ENCODE assay signal across 1 cellular context in the genomic region with DNA sequence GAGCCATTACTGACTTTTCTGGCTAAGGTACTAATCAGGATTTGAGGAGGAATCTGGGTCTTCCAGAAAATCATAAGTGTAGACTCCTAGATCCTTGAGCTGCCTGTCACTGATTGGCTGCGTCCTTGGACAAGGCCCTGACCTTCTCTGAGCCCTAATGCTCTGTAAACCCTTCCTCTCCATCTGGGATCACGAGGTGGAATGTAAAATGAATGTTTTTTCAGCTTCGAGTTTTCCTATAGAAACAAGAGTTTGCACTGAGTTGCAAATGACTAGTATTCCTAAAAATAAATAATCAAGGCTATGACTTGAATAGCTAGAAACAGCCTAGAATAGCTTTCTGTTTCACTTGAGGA.
TF ChIP-seq lines count a peak whose summit lies in the region.

No MANE protein-coding gene starts in this region.

TF ChIP-seq in HepG2, 621 proteins besides CTCF, POLR2A, EP300 and RAD21 (continued from another document):
- TF ChIP-seq, protein P1, sequence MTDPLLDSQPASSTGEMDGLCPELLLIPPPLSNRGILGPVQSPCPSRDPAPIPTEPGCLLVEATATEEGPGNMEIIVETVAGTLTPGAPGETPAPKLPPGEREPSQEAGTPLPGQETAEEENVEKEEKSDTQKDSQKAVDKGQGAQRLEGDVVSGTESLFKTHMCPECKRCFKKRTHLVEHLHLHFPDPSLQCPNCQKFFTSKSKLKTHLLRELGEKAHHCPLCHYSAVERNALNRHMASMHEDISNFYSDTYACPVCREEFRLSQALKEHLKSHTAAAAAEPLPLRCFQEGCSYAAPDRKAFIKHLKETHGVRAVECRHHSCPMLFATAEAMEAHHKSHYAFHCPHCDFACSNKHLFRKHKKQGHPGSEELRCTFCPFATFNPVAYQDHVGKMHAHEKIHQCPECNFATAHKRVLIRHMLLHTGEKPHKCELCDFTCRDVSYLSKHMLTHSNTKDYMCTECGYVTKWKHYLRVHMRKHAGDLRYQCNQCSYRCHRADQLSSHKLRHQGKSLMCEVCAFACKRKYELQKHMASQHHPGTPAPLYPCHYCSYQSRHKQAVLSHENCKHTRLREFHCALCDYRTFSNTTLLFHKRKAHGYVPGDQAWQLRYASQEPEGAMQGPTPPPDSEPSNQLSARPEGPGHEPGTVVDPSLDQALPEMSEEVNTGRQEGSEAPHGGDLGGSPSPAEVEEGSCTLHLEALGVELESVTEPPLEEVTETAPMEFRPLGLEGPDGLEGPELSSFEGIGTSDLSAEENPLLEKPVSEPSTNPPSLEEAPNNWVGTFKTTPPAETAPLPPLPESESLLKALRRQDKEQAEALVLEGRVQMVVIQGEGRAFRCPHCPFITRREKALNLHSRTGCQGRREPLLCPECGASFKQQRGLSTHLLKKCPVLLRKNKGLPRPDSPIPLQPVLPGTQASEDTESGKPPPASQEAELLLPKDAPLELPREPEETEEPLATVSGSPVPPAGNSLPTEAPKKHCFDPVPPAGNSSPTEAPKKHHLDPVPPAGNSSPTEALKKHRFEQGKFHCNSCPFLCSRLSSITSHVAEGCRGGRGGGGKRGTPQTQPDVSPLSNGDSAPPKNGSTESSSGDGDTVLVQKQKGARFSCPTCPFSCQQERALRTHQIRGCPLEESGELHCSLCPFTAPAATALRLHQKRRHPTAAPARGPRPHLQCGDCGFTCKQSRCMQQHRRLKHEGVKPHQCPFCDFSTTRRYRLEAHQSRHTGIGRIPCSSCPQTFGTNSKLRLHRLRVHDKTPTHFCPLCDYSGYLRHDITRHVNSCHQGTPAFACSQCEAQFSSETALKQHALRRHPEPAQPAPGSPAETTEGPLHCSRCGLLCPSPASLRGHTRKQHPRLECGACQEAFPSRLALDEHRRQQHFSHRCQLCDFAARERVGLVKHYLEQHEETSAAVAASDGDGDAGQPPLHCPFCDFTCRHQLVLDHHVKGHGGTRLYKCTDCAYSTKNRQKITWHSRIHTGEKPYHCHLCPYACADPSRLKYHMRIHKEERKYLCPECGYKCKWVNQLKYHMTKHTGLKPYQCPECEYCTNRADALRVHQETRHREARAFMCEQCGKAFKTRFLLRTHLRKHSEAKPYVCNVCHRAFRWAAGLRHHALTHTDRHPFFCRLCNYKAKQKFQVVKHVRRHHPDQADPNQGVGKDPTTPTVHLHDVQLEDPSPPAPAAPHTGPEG (CRISPR knock-in tag; IDR thresholded peaks at IDR 0.05), result no peak
- TF ChIP-seq ZMYM3 (CRISPR knock-in tag; IDR thresholded peaks at IDR 0.05) (no peak), PAF1 (CRISPR knock-in tag; IDR thresholded peaks at IDR 0.05) (no peak), CCAR2 (optimal IDR thresholded peaks at IDR 0.05; ENCODE audit: low read depth, low read length) (no peak), ZNF619 (CRISPR knock-in tag; IDR thresholded peaks at IDR 0.05) (no peak), BRD4 (CRISPR knock-in tag; IDR thresholded peaks at IDR 0.05) (no peak)
- TF ChIP-seq, protein P2, sequence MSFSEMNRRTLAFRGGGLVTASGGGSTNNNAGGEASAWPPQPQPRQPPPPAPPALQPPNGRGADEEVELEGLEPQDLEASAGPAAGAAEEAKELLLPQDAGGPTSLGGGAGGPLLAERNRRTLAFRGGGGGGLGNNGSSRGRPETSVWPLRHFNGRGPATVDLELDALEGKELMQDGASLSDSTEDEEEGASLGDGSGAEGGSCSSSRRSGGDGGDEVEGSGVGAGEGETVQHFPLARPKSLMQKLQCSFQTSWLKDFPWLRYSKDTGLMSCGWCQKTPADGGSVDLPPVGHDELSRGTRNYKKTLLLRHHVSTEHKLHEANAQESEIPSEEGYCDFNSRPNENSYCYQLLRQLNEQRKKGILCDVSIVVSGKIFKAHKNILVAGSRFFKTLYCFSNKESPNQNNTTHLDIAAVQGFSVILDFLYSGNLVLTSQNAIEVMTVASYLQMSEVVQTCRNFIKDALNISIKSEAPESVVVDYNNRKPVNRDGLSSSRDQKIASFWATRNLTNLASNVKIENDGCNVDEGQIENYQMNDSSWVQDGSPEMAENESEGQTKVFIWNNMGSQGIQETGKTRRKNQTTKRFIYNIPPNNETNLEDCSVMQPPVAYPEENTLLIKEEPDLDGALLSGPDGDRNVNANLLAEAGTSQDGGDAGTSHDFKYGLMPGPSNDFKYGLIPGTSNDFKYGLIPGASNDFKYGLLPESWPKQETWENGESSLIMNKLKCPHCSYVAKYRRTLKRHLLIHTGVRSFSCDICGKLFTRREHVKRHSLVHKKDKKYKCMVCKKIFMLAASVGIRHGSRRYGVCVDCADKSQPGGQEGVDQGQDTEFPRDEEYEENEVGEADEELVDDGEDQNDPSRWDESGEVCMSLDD (CRISPR knock-in tag; IDR thresholded peaks at IDR 0.05; ENCODE audit: borderline replicate concordance), result no peak
- TF ChIP-seq, protein P3, sequence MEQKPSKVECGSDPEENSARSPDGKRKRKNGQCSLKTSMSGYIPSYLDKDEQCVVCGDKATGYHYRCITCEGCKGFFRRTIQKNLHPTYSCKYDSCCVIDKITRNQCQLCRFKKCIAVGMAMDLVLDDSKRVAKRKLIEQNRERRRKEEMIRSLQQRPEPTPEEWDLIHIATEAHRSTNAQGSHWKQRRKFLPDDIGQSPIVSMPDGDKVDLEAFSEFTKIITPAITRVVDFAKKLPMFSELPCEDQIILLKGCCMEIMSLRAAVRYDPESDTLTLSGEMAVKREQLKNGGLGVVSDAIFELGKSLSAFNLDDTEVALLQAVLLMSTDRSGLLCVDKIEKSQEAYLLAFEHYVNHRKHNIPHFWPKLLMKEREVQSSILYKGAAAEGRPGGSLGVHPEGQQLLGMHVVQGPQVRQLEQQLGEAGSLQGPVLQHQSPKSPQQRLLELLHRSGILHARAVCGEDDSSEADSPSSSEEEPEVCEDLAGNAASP (CRISPR knock-in tag; IDR thresholded peaks at IDR 0.05; ENCODE audit: borderline replicate concordance), result no peak
